ENCODE assay signal across 9 cellular contexts in genomic region chr22:25403284-25403606, GRCh38.
DNase-seq lines count a peak whose midpoint lies in the region; ATAC-seq and TF ChIP-seq lines count a peak whose summit lies in the region.
"Had no signal": no experiment of that assay in that cellular context is flagged by ENCODE, and none has a peak within 500 bp of the region (broad histone marks: within the 10 kb centered on the region; RNA-seq: fewer than 3 reads in every experiment).

No MANE protein-coding gene starts in this region.

- H2BK120ac ChIP-seq in IMR-90 (ENCODE audit: low read depth, low read length) = peak overlapping the region; percentile 8

- POLR2A ChIA-PET in IMR-90 (lab: Charles Lee; ENCODE audit: unreplicated experiment) = no interaction called here

- DNase-seq in IMR-90 = peak; percentile 10
- peak; percentile 37 for DNase-seq in dermis blood vessel endothelial cell
- DNase-seq in neural progenitor cell (ENCODE audit: low spot score) = no peak
- DNase-seq: NCI-H345 had no signal

- peak overlapping the region; percentile 57 for H3K4ac ChIP-seq in IMR-90 (ENCODE audit: low read depth, low read length)

- H2AK9ac ChIP-seq in IMR-90 (replicated peaks; ENCODE audit: low read depth, low read length, poor library complexity) = peak overlapping the region; percentile 63

- peaks cover 12% of the 10 kb centered on the region for H3K27me3 Mint-ChIP-seq in neural progenitor cell (ENCODE audit: insufficient read depth, low read depth)

- peaks cover 24% of the 10 kb centered on the region for H3K79me2 ChIP-seq in neural progenitor cell (ENCODE audit: low read depth)

- peak overlapping the region; percentile 1; the same call in 1 of the 2 replicates for H3K18ac ChIP-seq in IMR-90 (ENCODE audit: low read depth, low read length)

- peak overlapping the region; percentile 94 for H3K4me3 Mint-ChIP-seq in neural progenitor cell

- peaks cover 37% of the 10 kb centered on the region for H3K4me1 Mint-ChIP-seq in neural progenitor cell

- TF ChIP-seq RAD21 in IMR-90 (IDR thresholded peaks at IDR 0.05; ENCODE audit: low read length) = no peak

- intact Hi-C loops in IMR-90 (cut with micrococcal nuclease) = loop anchor here (2.0 kb wide), 2 partner anchors 34 to 46 kb away; no protein-coding TSS in a partner anchor

- H3K9me3 ChIP-seq in BLaER1 (no peaks in the 10 kb centered on the region), IMR-90 (ENCODE audit: control insufficient read depth, insufficient read depth, low read length) (no peaks in the 10 kb centered on the region), neural progenitor cell (ENCODE audit: low read depth) (no peaks in the 10 kb centered on the region)

- TF ChIP-seq CTCF in IMR-90 (conservative IDR thresholded peaks at IDR 0.05; ENCODE audit: low read depth, low read length) = no peak
- no peak for TF ChIP-seq CTCF in neural progenitor cell (IDR thresholded peaks at IDR 0.05)

- H2BK15ac ChIP-seq in IMR-90 (ENCODE audit: low read depth, low read length) = 0 out of 3 replicates have a peak overlapping the region, but pooled peaks have one; percentile 0

- H3K79me1 ChIP-seq in IMR-90 (ENCODE audit: low read depth in 1 of 2, low read length in 2 of 2) = peaks cover 30 to 62% of the 10 kb centered on the region in 2 experiments

- H3K23ac ChIP-seq in IMR-90 (ENCODE audit: low read depth, low read length) = peak overlapping the region; percentile 49

- H3K14ac ChIP-seq in IMR-90 (replicated peaks; ENCODE audit: low read depth, low read length) = peak overlapping the region; percentile 77

- H3K9me3 Mint-ChIP-seq in neural progenitor cell = no peaks in the 10 kb centered on the region

- H3K36me3 Mint-ChIP-seq in neural progenitor cell = no peaks in the 10 kb centered on the region

- H3K9ac ChIP-seq in BLaER1 (peak overlapping the region; percentile 96), IMR-90 (ENCODE audit: low read depth, low read length) (peak overlapping the region; percentile 70), neural progenitor cell (no peak overlapping the region)

- H3K36me3 ChIP-seq in BLaER1 (no peaks in the 10 kb centered on the region), IMR-90 (ENCODE audit: control insufficient read depth, insufficient read depth, low read length) (no peaks in the 10 kb centered on the region), neural progenitor cell (no peaks in the 10 kb centered on the region)

- peaks cover 30% of the 10 kb centered on the region for H3F3A ChIP-seq in neural progenitor cell (ENCODE audit: low read depth)

- ATAC-seq in IMR-90 (ENCODE audit: low read depth) = no peak
- no peak for ATAC-seq in HG03139 (IDR thresholded peaks at IDR 0.05; ENCODE audit: unreplicated experiment)
- ATAC-seq in HG03045 (IDR thresholded peaks at IDR 0.05; ENCODE audit: unreplicated experiment) = no peak
- ATAC-seq in HG03342 (IDR thresholded peaks at IDR 0.05; ENCODE audit: unreplicated experiment) = no peak
- ATAC-seq in HG03175 (IDR thresholded peaks at IDR 0.05; ENCODE audit: unreplicated experiment) = no peak

- H3K4me1 ChIP-seq in BLaER1 (peaks cover 73% of the 10 kb centered on the region), IMR-90 (ENCODE audit: control insufficient read depth, insufficient read depth, low read length) (peaks cover 30% of the 10 kb centered on the region), neural progenitor cell (peaks cover 16% of the 10 kb centered on the region)

- H3K4me2 ChIP-seq in BLaER1 (peak overlapping the region; percentile 98), IMR-90 (ENCODE audit: low read depth, low read length) (peak overlapping the region; percentile 82), neural progenitor cell (peak overlapping the region; percentile 87)

- no peak for TF ChIP-seq POLR2A in IMR-90 (IDR thresholded peaks at IDR 0.05; ENCODE audit: low read depth, low read length)

- BruUV-seq in IMR-90 (replicated peaks; lab: Mats Ljungman, UMichigan) = TSS peak; percentile 28

- in situ Hi-C loops in IMR-90 (cut with MboI; ENCODE audit: low sequenced_read_pairs) = no loop called here

- H3K56ac ChIP-seq in IMR-90 (ENCODE audit: extremely low read depth, insufficient read depth, low read length) = peak overlapping the region; percentile 14; the same call in 1 of the 2 replicates

- CTCF ChIA-PET in IMR-90 (lab: Yijun Ruan, JAX) = interaction anchor here (0.8 kb wide), 1 partner anchor 39 kb away, joined by 5 read pairs; no protein-coding TSS in a partner anchor

- peak overlapping the region; percentile 34 to 73; a peak in 3 of 4 replicates for H4K8ac ChIP-seq in IMR-90 (ENCODE audit: low read depth in 2 of 2, low read length in 2 of 2)

- WGBS in IMR-90 (ENCODE audit: extremely low coverage in 2 of 2, insufficient read length in 1 of 2), 2 experiments = 11% methylated on average over 5 of the region's 6 CpGs; no CpG with 5 or more reads in 1 of the 2 experiments

- H3K27ac ChIP-seq in BLaER1 (peak overlapping the region; percentile 93), IMR-90 (ENCODE audit: insufficient read depth, low read length) (peak overlapping the region; percentile 61; the same call in 1 of the 2 replicates), neural progenitor cell (no peak overlapping the region)

- peak overlapping the region; percentile 83 for H2AK5ac ChIP-seq in IMR-90 (ENCODE audit: low read depth, low read length)

- H3K27me3 ChIP-seq in BLaER1 (no peaks in the 10 kb centered on the region), IMR-90 (ENCODE audit: control insufficient read depth, insufficient read depth, low read length) (no peaks in the 10 kb centered on the region), neural progenitor cell (peaks cover 31% of the 10 kb centered on the region)

- H2AFZ ChIP-seq in IMR-90 (replicated peaks; ENCODE audit: low read length, poor library complexity) = peak overlapping the region; percentile 97
- H2AFZ ChIP-seq in neural progenitor cell (replicated peaks) = no peak overlapping the region

- peak overlapping the region; percentile 44; the same call in 1 of the 2 replicates for H2BK20ac ChIP-seq in IMR-90 (ENCODE audit: low read depth, low read length)

- H3K4me3 ChIP-seq in BLaER1 (peak overlapping the region; percentile 100), IMR-90 (ENCODE audit: insufficient read depth, low read depth, low read length) (peak overlapping the region; percentile 1; the same call in 1 of the 2 replicates), neural progenitor cell (no peak overlapping the region)

- H3K9me1 ChIP-seq in IMR-90 (ENCODE audit: insufficient read depth, low read length) = peaks cover 29% of the 10 kb centered on the region; the same call in 1 of the 2 replicates

- H3K27ac Mint-ChIP-seq in neural progenitor cell = no peak overlapping the region

- H4K5ac ChIP-seq in IMR-90 (ENCODE audit: low read depth, low read length) = peak overlapping the region; percentile 3; the same call in 1 of the 2 replicates

- H4K91ac ChIP-seq in IMR-90 (ENCODE audit: insufficient read depth, low read depth, low read length) = peak overlapping the region; percentile 1

- dilution Hi-C loops in IMR-90 (cut with HindIII; ENCODE audit: low sequenced_read_pairs, unreplicated experiment) = no loop called here

- no peak overlapping the region for H2BK5ac ChIP-seq in IMR-90 (ENCODE audit: low read depth, low read length, poor library complexity, severe bottlenecking)

- peaks cover 64% of the 10 kb centered on the region for H4K20me1 ChIP-seq in BLaER1
- H4K20me1 ChIP-seq in IMR-90 (ENCODE audit: insufficient read depth, low read length) = peaks cover 56% of the 10 kb centered on the region
- peaks cover 30% of the 10 kb centered on the region for H4K20me1 ChIP-seq in neural progenitor cell (ENCODE audit: low read depth)

TF ChIP-seq in IMR-90, 13 proteins besides CTCF, POLR2A, EP300 and RAD21:
- TF ChIP-seq CEBPB (IDR thresholded peaks at IDR 0.05; ENCODE audit: low read depth, low read length) = no peak
- no peak for TF ChIP-seq BHLHE40 (IDR thresholded peaks at IDR 0.05; ENCODE audit: low read depth, low read length)
- no peak for TF ChIP-seq RFX5 (IDR thresholded peaks at IDR 0.05; ENCODE audit: low read depth, low read length)
- TF ChIP-seq MAZ (IDR thresholded peaks at IDR 0.05; ENCODE audit: borderline replicate concordance, low read depth, low read length) = no peak
- TF ChIP-seq ELK1 (IDR thresholded peaks at IDR 0.05; ENCODE audit: borderline replicate concordance, low read depth, low read length) = no peak
- no peak for TF ChIP-seq USF2 (IDR thresholded peaks at IDR 0.05; ENCODE audit: low read depth, low read length)
- no peak for TF ChIP-seq MXI1 (IDR thresholded peaks at IDR 0.05; ENCODE audit: borderline replicate concordance, low read depth, low read length)
- no peak for TF ChIP-seq MAFK (IDR thresholded peaks at IDR 0.05; ENCODE audit: low read depth, low read length)
- TF ChIP-seq SMC3 (IDR thresholded peaks at IDR 0.05; ENCODE audit: low read depth, low read length) = no peak
- TF ChIP-seq CHD1 (IDR thresholded peaks at IDR 0.05; ENCODE audit: low read depth, low read length) = no peak
- no peak for TF ChIP-seq RCOR1 (IDR thresholded peaks at IDR 0.05; ENCODE audit: insufficient replicate concordance, low read length)
- no peak for TF ChIP-seq NFE2L2 (IDR thresholded peaks at IDR 0.05; ENCODE audit: low read depth, low read length)
- no peak for TF ChIP-seq FOS (IDR thresholded peaks at IDR 0.05; ENCODE audit: low read depth, low read length)
